1 cellular context compared by ENCODE assay signal in the genomic region with DNA sequence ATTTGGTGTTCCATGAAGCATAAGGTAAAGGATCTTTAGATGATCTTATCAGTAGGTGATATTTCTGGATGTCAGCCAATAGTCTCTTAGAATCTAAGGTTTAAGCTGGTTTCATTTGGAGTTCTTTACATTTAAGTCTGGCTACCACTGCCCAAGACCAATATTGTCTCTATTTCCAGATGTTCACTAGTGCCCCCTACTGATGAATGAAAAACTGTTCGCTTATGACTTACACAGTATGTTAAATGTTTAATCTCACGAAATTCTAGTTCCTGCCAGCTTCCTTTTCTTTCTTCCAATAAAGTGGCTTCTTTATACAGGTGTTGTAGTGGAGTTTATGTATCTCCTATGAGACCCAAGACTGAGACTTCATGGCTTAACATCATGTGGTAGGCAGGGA.
TF ChIP-seq lines count a peak whose summit lies in the region.

No MANE protein-coding gene starts in this region.

TF ChIP-seq in HepG2, 621 proteins besides CTCF, POLR2A, EP300 and RAD21 (continued from another document):
- TF ChIP-seq, protein P1, sequence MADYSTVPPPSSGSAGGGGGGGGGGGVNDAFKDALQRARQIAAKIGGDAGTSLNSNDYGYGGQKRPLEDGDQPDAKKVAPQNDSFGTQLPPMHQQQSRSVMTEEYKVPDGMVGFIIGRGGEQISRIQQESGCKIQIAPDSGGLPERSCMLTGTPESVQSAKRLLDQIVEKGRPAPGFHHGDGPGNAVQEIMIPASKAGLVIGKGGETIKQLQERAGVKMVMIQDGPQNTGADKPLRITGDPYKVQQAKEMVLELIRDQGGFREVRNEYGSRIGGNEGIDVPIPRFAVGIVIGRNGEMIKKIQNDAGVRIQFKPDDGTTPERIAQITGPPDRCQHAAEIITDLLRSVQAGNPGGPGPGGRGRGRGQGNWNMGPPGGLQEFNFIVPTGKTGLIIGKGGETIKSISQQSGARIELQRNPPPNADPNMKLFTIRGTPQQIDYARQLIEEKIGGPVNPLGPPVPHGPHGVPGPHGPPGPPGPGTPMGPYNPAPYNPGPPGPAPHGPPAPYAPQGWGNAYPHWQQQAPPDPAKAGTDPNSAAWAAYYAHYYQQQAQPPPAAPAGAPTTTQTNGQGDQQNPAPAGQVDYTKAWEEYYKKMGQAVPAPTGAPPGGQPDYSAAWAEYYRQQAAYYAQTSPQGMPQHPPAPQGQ (CRISPR knock-in tag; IDR thresholded peaks at IDR 0.05; ENCODE audit: borderline replicate concordance), result no peak
- TF ChIP-seq, protein P2, sequence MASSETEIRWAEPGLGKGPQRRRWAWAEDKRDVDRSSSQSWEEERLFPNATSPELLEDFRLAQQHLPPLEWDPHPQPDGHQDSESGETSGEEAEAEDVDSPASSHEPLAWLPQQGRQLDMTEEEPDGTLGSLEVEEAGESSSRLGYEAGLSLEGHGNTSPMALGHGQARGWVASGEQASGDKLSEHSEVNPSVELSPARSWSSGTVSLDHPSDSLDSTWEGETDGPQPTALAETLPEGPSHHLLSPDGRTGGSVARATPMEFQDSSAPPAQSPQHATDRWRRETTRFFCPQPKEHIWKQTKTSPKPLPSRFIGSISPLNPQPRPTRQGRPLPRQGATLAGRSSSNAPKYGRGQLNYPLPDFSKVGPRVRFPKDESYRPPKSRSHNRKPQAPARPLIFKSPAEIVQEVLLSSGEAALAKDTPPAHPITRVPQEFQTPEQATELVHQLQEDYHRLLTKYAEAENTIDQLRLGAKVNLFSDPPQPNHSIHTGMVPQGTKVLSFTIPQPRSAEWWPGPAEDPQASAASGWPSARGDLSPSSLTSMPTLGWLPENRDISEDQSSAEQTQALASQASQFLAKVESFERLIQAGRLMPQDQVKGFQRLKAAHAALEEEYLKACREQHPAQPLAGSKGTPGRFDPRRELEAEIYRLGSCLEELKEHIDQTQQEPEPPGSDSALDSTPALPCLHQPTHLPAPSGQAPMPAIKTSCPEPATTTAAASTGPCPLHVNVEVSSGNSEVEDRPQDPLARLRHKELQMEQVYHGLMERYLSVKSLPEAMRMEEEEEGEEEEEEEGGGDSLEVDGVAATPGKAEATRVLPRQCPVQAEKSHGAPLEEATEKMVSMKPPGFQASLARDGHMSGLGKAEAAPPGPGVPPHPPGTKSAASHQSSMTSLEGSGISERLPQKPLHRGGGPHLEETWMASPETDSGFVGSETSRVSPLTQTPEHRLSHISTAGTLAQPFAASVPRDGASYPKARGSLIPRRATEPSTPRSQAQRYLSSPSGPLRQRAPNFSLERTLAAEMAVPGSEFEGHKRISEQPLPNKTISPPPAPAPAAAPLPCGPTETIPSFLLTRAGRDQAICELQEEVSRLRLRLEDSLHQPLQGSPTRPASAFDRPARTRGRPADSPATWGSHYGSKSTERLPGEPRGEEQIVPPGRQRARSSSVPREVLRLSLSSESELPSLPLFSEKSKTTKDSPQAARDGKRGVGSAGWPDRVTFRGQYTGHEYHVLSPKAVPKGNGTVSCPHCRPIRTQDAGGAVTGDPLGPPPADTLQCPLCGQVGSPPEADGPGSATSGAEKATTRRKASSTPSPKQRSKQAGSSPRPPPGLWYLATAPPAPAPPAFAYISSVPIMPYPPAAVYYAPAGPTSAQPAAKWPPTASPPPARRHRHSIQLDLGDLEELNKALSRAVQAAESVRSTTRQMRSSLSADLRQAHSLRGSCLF (CRISPR knock-in tag; IDR thresholded peaks at IDR 0.05; ENCODE audit: borderline replicate concordance), result no peak
- TF ChIP-seq HCFC1 (IDR thresholded peaks at IDR 0.05; ENCODE audit: low read depth, low read length) (no peak), ZNF816 (CRISPR knock-in tag; IDR thresholded peaks at IDR 0.05; ENCODE audit: borderline replicate concordance) (no peak), RFX3 (CRISPR knock-in tag; IDR thresholded peaks at IDR 0.05) (no peak), ZNF777 (CRISPR knock-in tag; IDR thresholded peaks at IDR 0.05) (no peak)
- TF ChIP-seq, protein P3, sequence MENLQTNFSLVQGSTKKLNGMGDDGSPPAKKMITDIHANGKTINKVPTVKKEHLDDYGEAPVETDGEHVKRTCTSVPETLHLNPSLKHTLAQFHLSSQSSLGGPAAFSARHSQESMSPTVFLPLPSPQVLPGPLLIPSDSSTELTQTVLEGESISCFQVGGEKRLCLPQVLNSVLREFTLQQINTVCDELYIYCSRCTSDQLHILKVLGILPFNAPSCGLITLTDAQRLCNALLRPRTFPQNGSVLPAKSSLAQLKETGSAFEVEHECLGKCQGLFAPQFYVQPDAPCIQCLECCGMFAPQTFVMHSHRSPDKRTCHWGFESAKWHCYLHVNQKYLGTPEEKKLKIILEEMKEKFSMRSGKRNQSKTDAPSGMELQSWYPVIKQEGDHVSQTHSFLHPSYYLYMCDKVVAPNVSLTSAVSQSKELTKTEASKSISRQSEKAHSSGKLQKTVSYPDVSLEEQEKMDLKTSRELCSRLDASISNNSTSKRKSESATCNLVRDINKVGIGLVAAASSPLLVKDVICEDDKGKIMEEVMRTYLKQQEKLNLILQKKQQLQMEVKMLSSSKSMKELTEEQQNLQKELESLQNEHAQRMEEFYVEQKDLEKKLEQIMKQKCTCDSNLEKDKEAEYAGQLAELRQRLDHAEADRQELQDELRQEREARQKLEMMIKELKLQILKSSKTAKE (CRISPR knock-in tag; IDR thresholded peaks at IDR 0.05; ENCODE audit: borderline replicate concordance), result no peak
- TF ChIP-seq, protein P4, sequence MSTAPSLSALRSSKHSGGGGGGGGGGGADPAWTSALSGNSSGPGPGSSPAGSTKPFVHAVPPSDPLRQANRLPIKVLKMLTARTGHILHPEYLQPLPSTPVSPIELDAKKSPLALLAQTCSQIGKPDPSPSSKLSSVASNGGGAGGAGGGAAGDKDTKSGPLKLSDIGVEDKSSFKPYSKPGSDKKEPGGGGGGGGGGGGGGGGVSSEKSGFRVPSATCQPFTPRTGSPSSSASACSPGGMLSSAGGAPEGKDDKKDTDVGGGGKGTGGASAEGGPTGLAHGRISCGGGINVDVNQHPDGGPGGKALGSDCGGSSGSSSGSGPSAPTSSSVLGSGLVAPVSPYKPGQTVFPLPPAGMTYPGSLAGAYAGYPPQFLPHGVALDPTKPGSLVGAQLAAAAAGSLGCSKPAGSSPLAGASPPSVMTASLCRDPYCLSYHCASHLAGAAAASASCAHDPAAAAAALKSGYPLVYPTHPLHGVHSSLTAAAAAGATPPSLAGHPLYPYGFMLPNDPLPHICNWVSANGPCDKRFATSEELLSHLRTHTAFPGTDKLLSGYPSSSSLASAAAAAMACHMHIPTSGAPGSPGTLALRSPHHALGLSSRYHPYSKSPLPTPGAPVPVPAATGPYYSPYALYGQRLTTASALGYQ (CRISPR knock-in tag; IDR thresholded peaks at IDR 0.05), result no peak
- TF ChIP-seq, protein P5, sequence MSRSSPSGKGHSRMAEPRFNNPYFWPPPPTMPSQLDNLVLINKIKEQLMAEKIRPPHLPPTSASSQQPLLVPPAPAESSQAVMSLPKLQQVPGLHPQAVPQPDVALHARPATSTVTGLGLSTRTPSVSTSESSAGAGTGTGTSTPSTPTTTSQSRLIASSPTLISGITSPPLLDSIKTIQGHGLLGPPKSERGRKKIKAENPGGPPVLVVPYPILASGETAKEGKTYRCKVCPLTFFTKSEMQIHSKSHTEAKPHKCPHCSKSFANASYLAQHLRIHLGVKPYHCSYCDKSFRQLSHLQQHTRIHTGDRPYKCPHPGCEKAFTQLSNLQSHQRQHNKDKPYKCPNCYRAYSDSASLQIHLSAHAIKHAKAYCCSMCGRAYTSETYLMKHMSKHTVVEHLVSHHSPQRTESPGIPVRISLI (CRISPR knock-in tag; IDR thresholded peaks at IDR 0.05; ENCODE audit: borderline replicate concordance), result no peak
